Comparison of ENCODE assay signal across 9 cellular contexts in the genomic region with DNA sequence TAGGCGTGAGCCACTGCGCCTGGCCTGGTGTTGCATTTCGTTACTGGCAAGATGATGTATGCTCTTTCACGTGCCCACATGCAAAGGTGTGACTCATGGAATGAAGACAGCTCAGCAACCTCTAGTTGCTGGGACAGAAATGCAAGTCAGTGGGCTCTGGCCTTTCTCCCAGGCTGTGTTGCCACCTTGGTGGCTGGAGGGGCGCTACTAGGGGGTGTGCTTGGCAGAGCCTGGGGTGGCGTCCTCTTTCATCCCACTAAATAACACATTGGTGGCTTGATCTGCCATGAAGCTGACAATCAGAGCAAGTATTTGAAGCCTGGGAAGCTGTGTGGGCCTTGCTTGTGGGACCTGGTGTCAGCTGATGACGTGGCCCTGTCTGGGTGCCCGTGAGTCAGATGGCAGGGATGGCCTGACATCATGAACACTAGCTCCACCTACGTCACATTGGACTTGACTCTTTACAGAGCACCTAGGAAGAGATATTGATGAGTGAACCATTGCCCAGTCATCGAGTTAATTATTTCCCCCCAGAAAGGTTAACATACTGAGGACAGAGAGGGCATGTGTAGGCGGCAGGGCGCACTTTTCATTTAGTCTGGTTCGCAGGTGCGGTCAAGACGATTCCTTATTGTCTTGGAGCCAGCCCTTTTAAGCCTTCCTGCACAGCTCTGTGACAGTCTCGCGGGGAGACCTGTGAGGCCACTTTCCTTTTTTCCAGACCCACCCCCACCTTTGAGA. TPM values are rescaled to one million over a fixed set of nuclear protein-coding genes. Genes with fewer than 3 reads are reported as not detected.
DNase-seq lines count a peak whose midpoint lies in the region; ATAC-seq, FAIRE-seq and TF ChIP-seq lines count a peak whose summit lies in the region.
"Had no signal": no experiment of that assay in that cellular context is flagged by ENCODE, and none has a peak within 500 bp of the region (broad histone marks: within the 10 kb centered on the region; RNA-seq: fewer than 3 reads in every experiment).

No MANE protein-coding gene starts in this region.

- TF ChIP-seq CTCF in MCF 10A (IDR thresholded peaks at IDR 0.05; ENCODE audit: unreplicated experiment) (no peak), breast epithelium (IDR thresholded peaks at IDR 0.05) (no peak), kidney (IDR thresholded peaks at IDR 0.05; ENCODE audit: borderline replicate concordance, extremely low read depth, insufficient read depth) (no peak)

- no peaks in the 10 kb centered on the region for H3K36me3 ChIP-seq in breast epithelium
- H3K36me3 ChIP-seq in kidney (ENCODE audit: control insufficient read depth in 1 of 2, insufficient read depth in 2 of 2, low read length in 2 of 2): no peaks in the 10 kb centered on the region

- CTCF ChIA-PET in MCF 10A (lab: Yijun Ruan, JAX): interaction anchor here (0.5 to 4.9 kb wide), 54 partner anchors 9 to 1577 kb away, joined by 3 to 35 read pairs (median 4); no protein-coding TSS in a partner anchor

- H3K4me1 Mint-ChIP-seq in MCF 10A (ENCODE audit: insufficient read depth, unreplicated experiment): peaks cover 14% of the 10 kb centered on the region

- no TSS peak for BruUV-seq in MCF 10A (replicated peaks; lab: Mats Ljungman, UMichigan)

- H3K36me3 Mint-ChIP-seq in MCF 10A (ENCODE audit: insufficient read depth, unreplicated experiment): no peaks in the 10 kb centered on the region

- no peak overlapping the region for H3K4me3 ChIP-seq in breast epithelium
- peak overlapping the region in 1 of 2 donors; percentile 59 for H3K4me3 ChIP-seq in kidney (ENCODE audit: low read length in 2 of 2)

- H3K9me3 Mint-ChIP-seq in MCF 10A (ENCODE audit: unreplicated experiment): no peaks in the 10 kb centered on the region

- H3K4me3 Mint-ChIP-seq in MCF 10A (ENCODE audit: unreplicated experiment): peak overlapping the region; percentile 53

- no peak for FAIRE-seq in kidney (lab: Jason Lieb, UNC)

- H3K4me1 ChIP-seq in breast epithelium (no peaks in the 10 kb centered on the region), kidney (ENCODE audit: control insufficient read depth in 1 of 2, insufficient read depth in 1 of 2, low read depth in 1 of 2, low read length in 2 of 2) (peaks cover 2 to 4% of the 10 kb centered on the region in 2 donors)
- H3K4me1 ChIP-seq: parathyroid adenoma had no signal

- no peak overlapping the region for H3K27ac ChIP-seq in breast epithelium
- peak overlapping the region; percentile 58 to 75 for H3K27ac ChIP-seq in kidney (ENCODE audit: low read depth in 2 of 2, low read length in 2 of 2)
- H3K27ac ChIP-seq: parathyroid adenoma had no signal

- intact Hi-C loops in MCF 10A (cut with micrococcal nuclease) (loop anchor here (1.0 to 10.0 kb wide), 10 partner anchors 49 to 1472 kb away; partner anchors contain the start of genes CLYBL, TMTC4 and ZIC2), breast epithelium (cut with DNase I; ENCODE audit: low total_unique reads) (loop anchor here (10.0 kb wide), 1 partner anchor 599 kb away; no protein-coding TSS in a partner anchor), kidney (cut with DNase I) (loop anchor here (10.0 kb wide), 1 partner anchor 869 kb away; no protein-coding TSS in a partner anchor)

- H3K9me3 ChIP-seq in breast epithelium (no peaks in the 10 kb centered on the region), kidney (ENCODE audit: control insufficient read depth in 1 of 2, low read length in 2 of 2) (no peaks in the 10 kb centered on the region)

- DNase-seq in MCF 10A (ENCODE audit: unreplicated experiment): peak; percentile 87
- DNase-seq in breast epithelium (ENCODE audit: low spot score in 2 of 2): no peak
- peak; percentile 68 for DNase-seq in activated CD8-positive, alpha-beta memory T cell treated with anti-CD3 and anti-CD28 coated beads, Interleukin-2, amount 50 U/mL, for 48 hours
- DNase-seq in kidney: no peak
- no peak for DNase-seq in NCI-H2081 treated with DMSO at 0.1 percent for 48 hours (lab: John Stamatoyannopoulos, UW)
- DNase-seq in NOMO-1 (lab: John Stamatoyannopoulos, UW; ENCODE audit: unreplicated experiment in 2 of 2): no peak

- TF ChIP-seq POLR2A in breast epithelium (IDR thresholded peaks at IDR 0.05): no peak

- POLR2A ChIA-PET in MCF 10A (lab: Yijun Ruan, JAX): interaction anchor here (0.6 to 1.6 kb wide), 4 partner anchors 49 to 1915 kb away, joined by 3 read pairs; partner anchors contain the start of genes CLYBL and PCCA

- H3K27me3 ChIP-seq in breast epithelium: no peaks in the 10 kb centered on the region

- H3K27ac Mint-ChIP-seq in MCF 10A (ENCODE audit: low read depth, unreplicated experiment): peak overlapping the region; percentile 90

- no peak for ATAC-seq in GM21367 (IDR thresholded peaks at IDR 0.05; ENCODE audit: unreplicated experiment)
- no peak for ATAC-seq in GM21528 (IDR thresholded peaks at IDR 0.05; ENCODE audit: low FRiP score, unreplicated experiment)

- no peaks in the 10 kb centered on the region for H3K27me3 Mint-ChIP-seq in MCF 10A (ENCODE audit: insufficient read depth, unreplicated experiment)

- peak overlapping the region in 1 of 2 donors; percentile 57 for H3K9ac ChIP-seq in kidney (ENCODE audit: low read length in 2 of 2)
- H3K9ac ChIP-seq: parathyroid adenoma had no signal

RNA-seq across cellular contexts. Expression of gene CLYBL, which starts 49.0 kb away (rescaled TPM):
- 10.0 and 12.7 TPM in 2 replicates for total RNA-seq in MCF 10A (2022)
- total RNA-seq in breast epithelium: 1 to 10 TPM; 5.1 to 8.2 (median 5.1) TPM
- 23.4 TPM for total RNA-seq in kidney
- 71.7 TPM for polyA plus RNA-seq in kidney (ENCODE audit: insufficient read depth, low read depth, low replicate concordance)

Comparison
In these comparisons a context has a peak if more than half of its experiments do, and no peak if none do; other contexts are left out.
1. DNase-seq: peak in MCF 10A (single experiment) and activated CD8-positive, alpha-beta memory T cell treated with anti-CD3 and anti-CD28 coated beads, Interleukin-2, amount 50 U/mL, for 48 hours (single experiment); none in breast epithelium (0 of 2), kidney (single experiment), NCI-H2081 treated with DMSO at 0.1 percent for 48 hours (single experiment) and NOMO-1 (0 of 2).
2. H3K27ac ChIP-seq: peak in kidney (2 of 2); none in breast epithelium (0 of 2).